In genomic region chr2:128318776-128319456, GRCh38 we compare ENCODE assay signal across 8 cellular contexts. TPM values are rescaled to one million over a fixed set of nuclear protein-coding genes. Genes with fewer than 3 reads are reported as not detected.
A peak's percentile ranks its signal among the peaks of the same experiment; 100 is the strongest.
DNase-seq lines count a peak whose midpoint lies in the region; ATAC-seq and TF ChIP-seq lines count a peak whose summit lies in the region.

TSS of gene HS6ST1 (minus strand) at chr2:128318868. CDS start at chr2:128318563, 305 bp downstream.

- peak; percentile 71 for ATAC-seq in HG02885 (IDR thresholded peaks at IDR 0.05; ENCODE audit: poor library complexity, unreplicated experiment)

- peak within 1 kb of the TSS; percentile 82 for H3K4me3 Mint-ChIP-seq in MCF 10A (ENCODE audit: unreplicated experiment)

- H3K9me3 ChIP-seq in iPS-18c (ENCODE audit: control insufficient read depth, insufficient read depth, low read length): no peaks in the 10 kb centered on the region
- H3K9me3 ChIP-seq in skeletal muscle satellite cell (replicated peaks; ENCODE audit: low read length): no peaks in the 10 kb centered on the region

- peaks cover 6% of the 10 kb centered on the region for H3K36me3 Mint-ChIP-seq in MCF 10A (ENCODE audit: insufficient read depth, unreplicated experiment)

- H3K4me1 ChIP-seq in skeletal muscle satellite cell (ENCODE audit: control insufficient read depth, insufficient read depth, low read length): peaks cover 25% of the 10 kb centered on the region

- no peaks in the 10 kb centered on the region for H3K9me3 Mint-ChIP-seq in MCF 10A (ENCODE audit: unreplicated experiment)

- no peaks in the 10 kb centered on the region for H3K27me3 ChIP-seq in skeletal muscle satellite cell (ENCODE audit: control insufficient read depth, insufficient read depth, low read length)

- peak; percentile 68 for DNase-seq in NCI-H2029 (lab: John Stamatoyannopoulos, UW)
- no peak for DNase-seq in NCI-H2029 treated with DMSO at 0.1 percent for 48 hours (lab: John Stamatoyannopoulos, UW)
- DNase-seq in NCI-H2107 treated with DMSO at 0.1 percent for 48 hours (lab: John Stamatoyannopoulos, UW; ENCODE audit: unreplicated experiment): peak; percentile 7
- peak; percentile 73 for DNase-seq in MCF 10A (ENCODE audit: unreplicated experiment)

- H3K4me3 ChIP-seq in iPS-18c (ENCODE audit: insufficient read depth, low read depth, low read length) (peak within 1 kb of the TSS; percentile 77), skeletal muscle satellite cell (ENCODE audit: low read length) (peak within 1 kb of the TSS; percentile 83)

- H3K9ac ChIP-seq in skeletal muscle satellite cell (ENCODE audit: low read depth, low read length): peak within 1 kb of the TSS; percentile 72

- BruUV-seq in MCF 10A (replicated peaks; lab: Mats Ljungman, UMichigan): no TSS peak

- H3K4me2 ChIP-seq in skeletal muscle satellite cell (ENCODE audit: low read length): peak within 1 kb of the TSS; percentile 98

- no peak within 1 kb of the TSS for H3K27ac Mint-ChIP-seq in MCF 10A (ENCODE audit: low read depth, unreplicated experiment)

- peaks cover 18% of the 10 kb centered on the region for H3K4me1 Mint-ChIP-seq in MCF 10A (ENCODE audit: insufficient read depth, unreplicated experiment)

- POLR2A ChIA-PET in MCF 10A (lab: Yijun Ruan, JAX): no interaction called here

- TF ChIP-seq CTCF in VCaP (conservative IDR thresholded peaks at IDR 0.05): no peak; the same call in 1 of the 2 replicates
- TF ChIP-seq CTCF in MCF 10A (IDR thresholded peaks at IDR 0.05; ENCODE audit: unreplicated experiment): no peak

- no peaks in the 10 kb centered on the region for H3K36me3 ChIP-seq in skeletal muscle satellite cell (ENCODE audit: insufficient read depth, low read length)

- intact Hi-C loops in MCF 10A (cut with micrococcal nuclease): no loop called here

- peak within 1 kb of the TSS; percentile 66; the same call in 1 of the 2 replicates for H3K27ac ChIP-seq in VCaP

- H3K27me3 Mint-ChIP-seq in MCF 10A (ENCODE audit: insufficient read depth, unreplicated experiment): no peaks in the 10 kb centered on the region

- CTCF ChIA-PET in MCF 10A (lab: Yijun Ruan, JAX): no interaction called here

RNA-seq across cellular contexts. Expression of gene HS6ST1, which starts in this region (rescaled TPM):
- total RNA-seq in MCF 10A (2022): 9.6 and 11.4 TPM in 2 replicates
- 12.4 and 20.3 TPM in 2 replicates for total RNA-seq in skeletal muscle satellite cell (2012; rRNA removed)
